ENCODE assay signal across 21 cellular contexts in genomic region chr2:159908623-159909022, GRCh38.
"Had no signal": no experiment of that assay in that cellular context is flagged by ENCODE, and none has a peak within 500 bp of the region (broad histone marks: within the 10 kb centered on the region; RNA-seq: fewer than 3 reads in every experiment).

No MANE protein-coding gene starts in this region.

- DNase-seq: dorsolateral prefrontal cortex; effector CD8-positive, alpha-beta T cell; heart left ventricle; hippocampal formation; left colon; left ventricle myocardium superior; mesenchymal stem cell; naive B cell; occipital lobe; pancreas; right cardiac atrium; small intestine; stimulated activated CD4-positive, alpha-beta T cell treated with anti-CD3 and anti-CD28 coated beads, Interleukin-2, amount 100 ng/mL, for 48 hours; stimulated activated naive CD4-positive, alpha-beta T cell treated with Interleukin-2 at 50 U/mL for 16 hours; testis; upper lobe of right lung had no signal

- H3K27ac ChIP-seq: dorsolateral prefrontal cortex, heart left ventricle, pancreas, testis, tibial nerve, upper lobe of right lung, vagina had no signal

- H3K36me3 Mint-ChIP-seq: naive B cell had no signal

- ATAC-seq: heart left ventricle, left colon, left ventricle myocardium superior, pancreas, right cardiac atrium, upper lobe of right lung had no signal

- H3K4me3 ChIP-seq: dorsolateral prefrontal cortex, heart left ventricle, lung, pancreas, testis, tibial nerve, upper lobe of right lung, vagina had no signal

- H3K27ac Mint-ChIP-seq: naive B cell, nephron, progenitor cell of endocrine pancreas had no signal

- H3K9me3 Mint-ChIP-seq: naive B cell, nephron had no signal

- H3K4me3 Mint-ChIP-seq: nephron had no signal
